ENCODE assay signal across 18 cellular contexts in genomic region chrX:46380148-46380752, GRCh38.
A peak's percentile ranks its signal among the peaks of the same experiment; 100 is the strongest.
DNase-seq lines count a peak whose midpoint lies in the region; ATAC-seq and TF ChIP-seq lines count a peak whose summit lies in the region.
"Had no signal": no experiment of that assay in that cellular context is flagged by ENCODE, and none has a peak within 500 bp of the region (broad histone marks: within the 10 kb centered on the region; RNA-seq: fewer than 3 reads in every experiment).

No MANE protein-coding gene starts in this region.

- H3K4me3 Mint-ChIP-seq in activated T-cell treated with anti-CD3 and anti-CD28 coated beads, Interleukin-2, amount 50 U/mL, for 72 hours: no peak overlapping the region
- peak overlapping the region; percentile 33 for H3K4me3 Mint-ChIP-seq in dendritic cell treated with granulocyte-macrophage colony-stimulating factor and Interleukin-4, amounts not matched to agents 40 ng/mL and 50 ng/mL, for 4 days
- peak overlapping the region; percentile 35 for H3K4me3 Mint-ChIP-seq in stimulated activated memory B cell treated with anti-CD40 and anti-IgM and Interleukin-4, amounts not matched to agents 10 μg/mL and 1 μg/mL and 100 μg/mL, for 72 hours
- H3K4me3 Mint-ChIP-seq: CD4-positive, alpha-beta T cell; HFFc6 had no signal

- intact Hi-C loops in dendritic cell treated with granulocyte-macrophage colony-stimulating factor and Interleukin-4, amounts not matched to agents 40 ng/mL and 50 ng/mL, for 4 days (cut with micrococcal nuclease): no loop called here

- H3K27me3 ChIP-seq in OCI-LY3 (ENCODE audit: low read depth, low read length): peaks cover 4% of the 10 kb centered on the region; the same call in 1 of the 2 replicates
- H3K27me3 ChIP-seq: Peyer's patch had no signal

- peaks cover 8% of the 10 kb centered on the region for H3K4me1 Mint-ChIP-seq in activated T-cell treated with anti-CD3 and anti-CD28 coated beads, Interleukin-2, amount 50 U/mL, for 72 hours (ENCODE audit: low read depth)
- H3K4me1 Mint-ChIP-seq in dendritic cell treated with granulocyte-macrophage colony-stimulating factor and Interleukin-4, amounts not matched to agents 40 ng/mL and 50 ng/mL, for 4 days (ENCODE audit: low read depth): peaks cover 13% of the 10 kb centered on the region
- H3K4me1 Mint-ChIP-seq in stimulated activated memory B cell treated with anti-CD40 and anti-IgM and Interleukin-4, amounts not matched to agents 10 μg/mL and 1 μg/mL and 100 μg/mL, for 72 hours: peaks cover 6% of the 10 kb centered on the region

- no peak for TF ChIP-seq CTCF in OCI-LY3 (IDR thresholded peaks at IDR 0.05; ENCODE audit: low read depth, low read length)

- peaks cover 18% of the 10 kb centered on the region for H3K27me3 Mint-ChIP-seq in activated T-cell treated with anti-CD3 and anti-CD28 coated beads, Interleukin-2, amount 50 U/mL, for 72 hours (ENCODE audit: low read depth)
- H3K27me3 Mint-ChIP-seq in dendritic cell treated with granulocyte-macrophage colony-stimulating factor and Interleukin-4, amounts not matched to agents 40 ng/mL and 50 ng/mL, for 4 days: no peaks in the 10 kb centered on the region
- H3K27me3 Mint-ChIP-seq in stimulated activated memory B cell treated with anti-CD40 and anti-IgM and Interleukin-4, amounts not matched to agents 10 μg/mL and 1 μg/mL and 100 μg/mL, for 72 hours: peaks cover 16% of the 10 kb centered on the region
- H3K27me3 Mint-ChIP-seq: CD4-positive, alpha-beta T cell; IgD-negative memory B cell had no signal

- no peak for DNase-seq in activated T-cell treated with anti-CD3 and anti-CD28 coated beads, Interleukin-2, amount 50 U/mL, for 72 hours
- DNase-seq in activated T-cell treated with anti-CD3 and anti-CD28 coated beads for 4 hours (no peak), NCI-H82 treated with DMSO at 0.1 percent for 48 hours (lab: John Stamatoyannopoulos, UW; ENCODE audit: unreplicated experiment) (no peak), A172 (ENCODE audit: low spot score) (no peak)
- no peak for DNase-seq in activated CD4-positive, alpha-beta T cell treated with anti-CD3 and anti-CD28 coated beads, Interleukin-2, amount 50 U/mL, for 1 hour
- DNase-seq: CD4-positive, alpha-beta T cell; HFFc6; NCI-H1105 treated with DMSO at 0.1 percent for 48 hours; NCI-H187 treated with DMSO at 0.1 percent for 48 hours; NCI-H2171 treated with DMSO at 0.1 percent for 48 hours; NCI-H748 treated with DMSO at 0.1 percent for 48 hours; Peyer's patch; Right ventricle myocardium superior had no signal

- no peak for ATAC-seq in activated T-cell treated with anti-CD3 and anti-CD28 coated beads, Interleukin-2, amount 50 U/mL, for 72 hours (replicated peaks in 1 of 2)
- no peak for ATAC-seq in stimulated activated memory B cell treated with anti-CD40 and anti-IgM and Interleukin-4, amounts not matched to agents 10 μg/mL and 1 μg/mL and 100 μg/mL, for 72 hours
- ATAC-seq: A549 had no signal

- H2AFZ ChIP-seq in OCI-LY3 (ENCODE audit: low read depth, low read length): no peak overlapping the region

- no peaks in the 10 kb centered on the region for H3K79me2 ChIP-seq in OCI-LY3 (ENCODE audit: low read length)

- peaks cover 11% of the 10 kb centered on the region for H3K4me1 ChIP-seq in OCI-LY3 (ENCODE audit: low read length)
- H3K4me1 ChIP-seq: Peyer's patch had no signal

- no peaks in the 10 kb centered on the region for H3K9me3 ChIP-seq in OCI-LY3 (ENCODE audit: insufficient read depth, low read length)
- H3K9me3 ChIP-seq: Peyer's patch had no signal

- 0 out of 2 replicates have a peak overlapping the region, but pooled peaks have one; percentile 26 for H3K4me2 ChIP-seq in OCI-LY3 (ENCODE audit: low read length)
- H3K4me2 ChIP-seq: A549 had no signal

- H3K4me3 ChIP-seq in OCI-LY3 (ENCODE audit: low read length): no peak overlapping the region
- H3K4me3 ChIP-seq: A549, Peyer's patch had no signal

- H3K27ac Mint-ChIP-seq in activated T-cell treated with anti-CD3 and anti-CD28 coated beads, Interleukin-2, amount 50 U/mL, for 72 hours: peak overlapping the region; percentile 85
- peak overlapping the region; percentile 61 for H3K27ac Mint-ChIP-seq in dendritic cell treated with granulocyte-macrophage colony-stimulating factor and Interleukin-4, amounts not matched to agents 40 ng/mL and 50 ng/mL, for 4 days
- no peak overlapping the region for H3K27ac Mint-ChIP-seq in stimulated activated memory B cell treated with anti-CD40 and anti-IgM and Interleukin-4, amounts not matched to agents 10 μg/mL and 1 μg/mL and 100 μg/mL, for 72 hours
- H3K27ac Mint-ChIP-seq: CD4-positive, alpha-beta T cell; HFFc6; IgD-negative memory B cell had no signal

- no peak overlapping the region for H3K9ac ChIP-seq in OCI-LY3 (ENCODE audit: low read length)

- H3K9me3 Mint-ChIP-seq in activated T-cell treated with anti-CD3 and anti-CD28 coated beads, Interleukin-2, amount 50 U/mL, for 72 hours: no peaks in the 10 kb centered on the region
- no peaks in the 10 kb centered on the region for H3K9me3 Mint-ChIP-seq in dendritic cell treated with granulocyte-macrophage colony-stimulating factor and Interleukin-4, amounts not matched to agents 40 ng/mL and 50 ng/mL, for 4 days
- H3K9me3 Mint-ChIP-seq in stimulated activated memory B cell treated with anti-CD40 and anti-IgM and Interleukin-4, amounts not matched to agents 10 μg/mL and 1 μg/mL and 100 μg/mL, for 72 hours: no peaks in the 10 kb centered on the region
- H3K9me3 Mint-ChIP-seq: CD4-positive, alpha-beta T cell; HFFc6; IgD-negative memory B cell had no signal

- no peaks in the 10 kb centered on the region for H4K20me1 ChIP-seq in OCI-LY3 (ENCODE audit: insufficient read depth, low read length)

- H3K36me3 Mint-ChIP-seq in activated T-cell treated with anti-CD3 and anti-CD28 coated beads, Interleukin-2, amount 50 U/mL, for 72 hours (ENCODE audit: insufficient read depth in 2 of 2): no peaks in the 10 kb centered on the region
- H3K36me3 Mint-ChIP-seq in dendritic cell treated with granulocyte-macrophage colony-stimulating factor and Interleukin-4, amounts not matched to agents 40 ng/mL and 50 ng/mL, for 4 days (ENCODE audit: low read depth): no peaks in the 10 kb centered on the region
- no peaks in the 10 kb centered on the region for H3K36me3 Mint-ChIP-seq in stimulated activated memory B cell treated with anti-CD40 and anti-IgM and Interleukin-4, amounts not matched to agents 10 μg/mL and 1 μg/mL and 100 μg/mL, for 72 hours

- no peak overlapping the region for H3K27ac ChIP-seq in OCI-LY3 (ENCODE audit: low read length)
- H3K27ac ChIP-seq: Peyer's patch had no signal

- no peaks in the 10 kb centered on the region for H3K36me3 ChIP-seq in OCI-LY3 (replicated peaks; ENCODE audit: low read depth, low read length)
- H3K36me3 ChIP-seq: Peyer's patch had no signal

Comparison
In these comparisons a context has a peak if more than half of its experiments do, and no peak if none do; other contexts are left out.
1. H3K4me3 Mint-ChIP-seq: peak in dendritic cell treated with granulocyte-macrophage colony-stimulating factor and Interleukin-4, amounts not matched to agents 40 ng/mL and 50 ng/mL, for 4 days (single experiment) and stimulated activated memory B cell treated with anti-CD40 and anti-IgM and Interleukin-4, amounts not matched to agents 10 μg/mL and 1 μg/mL and 100 μg/mL, for 72 hours (single experiment); none in activated T-cell treated with anti-CD3 and anti-CD28 coated beads, Interleukin-2, amount 50 U/mL, for 72 hours (0 of 2).